Comparison of ENCODE assay signal across 19 cellular contexts in genomic region chr2:120817136-120817955, GRCh38.
DNase-seq lines count a peak whose midpoint lies in the region; ATAC-seq and TF ChIP-seq lines count a peak whose summit lies in the region.
"Had no signal": no experiment of that assay in that cellular context is flagged by ENCODE, and none has a peak within 500 bp of the region (broad histone marks: within the 10 kb centered on the region; RNA-seq: fewer than 3 reads in every experiment).

No MANE protein-coding gene starts in this region.

- peaks cover 7% of the 10 kb centered on the region for H3F3A ChIP-seq in neural progenitor cell (ENCODE audit: low read depth)

- H3K79me1 ChIP-seq in neuronal stem cell (ENCODE audit: low read depth, low read length): peaks cover 19% of the 10 kb centered on the region

- no peak for TF ChIP-seq POLR2A in heart left ventricle (IDR thresholded peaks at IDR 0.05)

- H3K27ac ChIP-seq in heart left ventricle (peak overlapping the region in 1 of 12 donors; percentile 36), neuronal stem cell (replicated peaks; ENCODE audit: low read length) (no peak overlapping the region), aorta (ENCODE audit: low read depth in 1 of 2, low read length in 2 of 2) (no peak overlapping the region), neural progenitor cell (no peak overlapping the region)
- H3K27ac ChIP-seq: C4-2B, HL-60 had no signal

- peak in 3 of 5 donors; percentile 21 to 28 (median 24) for DNase-seq in heart left ventricle
- no peak for DNase-seq in Right ventricle myocardium inferior (ENCODE audit: missing footprints)
- DNase-seq in endothelial cell (ENCODE audit: low spot score): no peak
- DNase-seq in neuronal stem cell (ENCODE audit: low spot score): no peak
- DNase-seq in aorta: peak; percentile 24 to 79
- DNase-seq in neural progenitor cell (ENCODE audit: low spot score): no peak
- DNase-seq in SK-N-DZ (ENCODE audit: low spot score): no peak
- no peak for DNase-seq in NCI-H774 (lab: John Stamatoyannopoulos, UW)
- DNase-seq: 8988T, COR-L47, DMS153, NCI-H1092, NCI-H2107, NCI-H226, NCI-H526 treated with DMSO at 0.1 percent for 48 hours had no signal

- intact Hi-C loops in heart left ventricle (cut with DNase I): loop anchor here in 1 of 10 donors (10.0 kb wide), 1 partner anchor 147 kb away; no protein-coding TSS in a partner anchor
- intact Hi-C loops in Right ventricle myocardium inferior (cut with DNase I): no loop called here
- intact Hi-C loops in aorta (cut with DNase I): no loop called here

- peaks cover 3% of the 10 kb centered on the region for H3K4me1 Mint-ChIP-seq in endothelial cell (ENCODE audit: unreplicated experiment)
- peaks cover 28% of the 10 kb centered on the region for H3K4me1 Mint-ChIP-seq in neural progenitor cell

- H3K36me3 ChIP-seq in heart left ventricle: no peaks in the 10 kb centered on the region
- H3K36me3 ChIP-seq in neuronal stem cell (replicated peaks in 1 of 2; ENCODE audit: control insufficient read depth in 2 of 2, insufficient read depth in 2 of 2, low read length in 2 of 2): peaks cover 8 to 85% of the 10 kb centered on the region in 2 donors
- H3K36me3 ChIP-seq in aorta (ENCODE audit: control insufficient read depth in 1 of 2, insufficient read depth in 2 of 2, low read length in 1 of 2): no peaks in the 10 kb centered on the region
- H3K36me3 ChIP-seq in neural progenitor cell: no peaks in the 10 kb centered on the region

- H4K91ac ChIP-seq in neuronal stem cell (ENCODE audit: low read depth, low read length, poor library complexity): no peak overlapping the region

- no peak overlapping the region for H2BK12ac ChIP-seq in neuronal stem cell (ENCODE audit: low read length)

- H4K8ac ChIP-seq in neuronal stem cell (ENCODE audit: low read depth, low read length): no peak overlapping the region

- H3K4me3 ChIP-seq in heart left ventricle: no peak overlapping the region
- no peak overlapping the region for H3K4me3 ChIP-seq in neuronal stem cell (ENCODE audit: low read length in 2 of 2)
- H3K4me3 ChIP-seq in aorta (ENCODE audit: low read length in 2 of 2): no peak overlapping the region
- no peak overlapping the region for H3K4me3 ChIP-seq in neural progenitor cell
- H3K4me3 ChIP-seq: K562 had no signal

- peak overlapping the region; percentile 13 for H3K27ac Mint-ChIP-seq in endothelial cell (ENCODE audit: unreplicated experiment)
- no peak overlapping the region for H3K27ac Mint-ChIP-seq in neural progenitor cell

- H3K9ac ChIP-seq in neuronal stem cell (ENCODE audit: low read depth, low read length, poor library complexity) (peak overlapping the region; percentile 7), neural progenitor cell (no peak overlapping the region)

- no peak overlapping the region for H2AK5ac ChIP-seq in neuronal stem cell (ENCODE audit: low read depth, low read length)

- H3K4ac ChIP-seq in neuronal stem cell (ENCODE audit: low read length): no peak overlapping the region

- peaks cover 96% of the 10 kb centered on the region for H4K20me1 ChIP-seq in neural progenitor cell (ENCODE audit: low read depth)

- peak overlapping the region; percentile 45 for H3K23ac ChIP-seq in neuronal stem cell (ENCODE audit: low read depth, low read length, poor library complexity)

- no peaks in the 10 kb centered on the region for H3K36me3 Mint-ChIP-seq in endothelial cell (ENCODE audit: low read depth, unreplicated experiment)
- peaks cover 17% of the 10 kb centered on the region for H3K36me3 Mint-ChIP-seq in neural progenitor cell

- 91 to 95% (median 93%) methylated on average over 25 of the region's 25 CpGs for WGBS in heart left ventricle, 4 donors
- no CpG with 5 or more reads among the region's 25 CpGs for WGBS in neuronal stem cell (ENCODE audit: extremely low coverage in 2 of 2, insufficient read length in 2 of 2, insufficient replicate concordance in 1 of 2), 2 donors
- WGBS in aorta, 2 donors: 96 to 97% methylated on average over 24 to 25 of the region's 25 CpGs

- H2BK120ac ChIP-seq in neuronal stem cell (ENCODE audit: low read depth, low read length): no peak overlapping the region

- no peak overlapping the region for H3K4me2 ChIP-seq in neuronal stem cell (ENCODE audit: insufficient read depth, low read length, poor library complexity, severe bottlenecking)
- no peak overlapping the region for H3K4me2 ChIP-seq in neural progenitor cell

- H3K9me3 Mint-ChIP-seq in endothelial cell (ENCODE audit: unreplicated experiment) (no peaks in the 10 kb centered on the region), neural progenitor cell (no peaks in the 10 kb centered on the region)

- H2AFZ ChIP-seq in neuronal stem cell (ENCODE audit: low read length) (no peak overlapping the region), neural progenitor cell (replicated peaks) (no peak overlapping the region)

- H2BK5ac ChIP-seq in neuronal stem cell (ENCODE audit: low read length): no peak overlapping the region

- TF ChIP-seq CTCF in heart left ventricle (IDR thresholded peaks at IDR 0.05) (no peak), endothelial cell (IDR thresholded peaks at IDR 0.05; ENCODE audit: unreplicated experiment) (no peak), neural progenitor cell (IDR thresholded peaks at IDR 0.05) (no peak)

- H3K79me2 ChIP-seq in neural progenitor cell (ENCODE audit: low read depth): peaks cover 17% of the 10 kb centered on the region

- H3K27me3 Mint-ChIP-seq in endothelial cell (ENCODE audit: unreplicated experiment): peaks cover 9% of the 10 kb centered on the region
- H3K27me3 Mint-ChIP-seq in neural progenitor cell (ENCODE audit: insufficient read depth, low read depth): peaks cover 2% of the 10 kb centered on the region

- H3K4me1 ChIP-seq in heart left ventricle (peaks cover 0 to 10% (median 0%) of the 10 kb centered on the region in 12 donors), neuronal stem cell (ENCODE audit: control insufficient read depth in 2 of 2, insufficient read depth in 1 of 2, low read depth in 1 of 2, low read length in 2 of 2) (peaks cover 16 to 17% of the 10 kb centered on the region in 2 donors), aorta (ENCODE audit: control insufficient read depth in 1 of 2, insufficient read depth in 2 of 2, low read length in 2 of 2) (no peaks in the 10 kb centered on the region), neural progenitor cell (peaks cover 20% of the 10 kb centered on the region)

- H3K27me3 ChIP-seq in heart left ventricle (no peaks in the 10 kb centered on the region), neuronal stem cell (ENCODE audit: control insufficient read depth in 3 of 3, insufficient read depth in 3 of 3, low read depth in 1 of 3, low read length in 3 of 3) (no peaks in the 10 kb centered on the region), aorta (ENCODE audit: control insufficient read depth in 1 of 2, insufficient read depth in 2 of 2, low read length in 1 of 2) (no peaks in the 10 kb centered on the region), neural progenitor cell (no peaks in the 10 kb centered on the region)

- no peak overlapping the region for H3K14ac ChIP-seq in neuronal stem cell (ENCODE audit: low read length)

- H3K4me3 Mint-ChIP-seq in endothelial cell (ENCODE audit: unreplicated experiment) (no peak overlapping the region), neural progenitor cell (no peak overlapping the region)

- H3K9me3 ChIP-seq in heart left ventricle (no peaks in the 10 kb centered on the region), neuronal stem cell (replicated peaks in 1 of 2; ENCODE audit: control insufficient read depth in 2 of 2, insufficient read depth in 1 of 2, low read depth in 1 of 2, low read length in 2 of 2) (no peaks in the 10 kb centered on the region), aorta (ENCODE audit: control insufficient read depth, low read length) (no peaks in the 10 kb centered on the region), neural progenitor cell (ENCODE audit: low read depth) (no peaks in the 10 kb centered on the region)

- no peak overlapping the region for H2BK15ac ChIP-seq in neuronal stem cell (ENCODE audit: low read length)

- ATAC-seq in heart left ventricle (no peak), Right ventricle myocardium inferior (no peak), aorta (ENCODE audit: low FRiP score) (no peak)
- ATAC-seq: HCT116, K562 had no signal

- no peak overlapping the region for H3K18ac ChIP-seq in neuronal stem cell (ENCODE audit: low read length)

Comparison
In these comparisons a context has a peak if more than half of its experiments do, and no peak if none do; other contexts are left out.
1. DNase-seq: peak in heart left ventricle (3 of 5) and aorta (2 of 2); none in Right ventricle myocardium inferior (single experiment), endothelial cell (single experiment), neuronal stem cell (single experiment), neural progenitor cell (single experiment), SK-N-DZ (single experiment) and NCI-H774 (single experiment).